In the genomic region with DNA sequence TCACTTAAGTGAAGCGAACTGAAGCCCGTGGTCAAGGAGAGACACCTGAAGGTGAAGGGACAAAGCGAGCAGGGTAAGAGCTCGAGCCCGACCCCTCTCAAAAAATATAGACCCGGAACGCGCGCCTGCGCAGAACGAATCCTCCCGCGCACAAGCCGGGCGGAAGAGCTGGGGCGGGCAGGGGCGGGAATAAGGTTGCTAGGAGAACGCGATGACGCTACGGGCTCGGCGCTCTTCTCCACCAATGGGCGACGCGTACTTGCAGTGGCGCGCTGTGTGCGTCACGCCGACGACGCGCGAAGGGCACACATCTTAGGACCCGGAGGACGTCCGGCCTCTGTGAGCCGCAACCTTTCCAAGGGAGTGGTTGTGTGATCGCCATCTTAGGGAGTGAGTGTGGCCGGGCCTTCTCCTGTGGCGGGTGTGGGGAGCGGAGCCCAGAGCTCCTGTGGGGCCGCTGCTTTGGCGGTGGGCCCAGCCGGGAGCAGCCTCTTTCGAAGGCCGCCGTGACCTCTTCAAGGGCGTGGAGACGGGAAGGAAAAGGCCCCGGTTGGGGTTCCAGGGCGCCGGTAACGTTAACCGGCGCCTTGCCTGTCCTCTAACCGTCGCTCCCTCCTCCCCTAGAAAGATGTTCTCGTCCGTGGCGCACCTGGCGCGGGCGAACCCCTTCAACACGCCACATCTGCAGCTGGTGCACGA, we compare ENCODE assay signal across 1 cellular context.
TF ChIP-seq lines count a peak whose summit lies in the region.

Gene SLC25A3, plus strand, starts transcription at position 336 of the 699 bp plus-strand sequence. Its CDS starts 293 bp downstream, at position 629.

TF ChIP-seq in GM12878, 131 proteins besides CTCF, POLR2A, EP300 and RAD21 (continued from another document and continues in another):
- TF ChIP-seq ZNF687 (IDR thresholded peaks at IDR 0.05) (peak; percentile 44; the same call in 1 of the 2 replicates), CBX5 (IDR thresholded peaks at IDR 0.05; ENCODE audit: low read depth) (no peak), RB1 (IDR thresholded peaks at IDR 0.05; ENCODE audit: borderline replicate concordance) (peak; percentile 78; the same call in 1 of the 2 replicates), TARDBP (IDR thresholded peaks at IDR 0.05; ENCODE audit: borderline replicate concordance) (no peak), MYC (IDR thresholded peaks at IDR 0.05; ENCODE audit: insufficient read depth, insufficient read length, insufficient replicate concordance, low read length, severe bottlenecking) (no peak), KAT2A (conservative IDR thresholded peaks at IDR 0.05; ENCODE audit: control insufficient read depth, low read depth, low read length) (no peak), POLR2AphosphoS5 (IDR thresholded peaks at IDR 0.05; ENCODE audit: low read length) (peak; percentile 99), EZH2 (IDR thresholded peaks at IDR 0.05; ENCODE audit: borderline replicate concordance, control insufficient read depth, low read depth, low read length) (no peak), ZZZ3 (IDR thresholded peaks at IDR 0.05; ENCODE audit: control insufficient read depth, insufficient read length, low read depth) (no peak), RELA (IDR thresholded peaks at IDR 0.05; ENCODE audit: borderline replicate concordance, partially characterized antibody) (no peak), ZSCAN29 (IDR thresholded peaks at IDR 0.05) (no peak), POU2F2 (IDR thresholded peaks at IDR 0.05; ENCODE audit: borderline replicate concordance, low read depth, low read length) (peak; percentile 92), PML (IDR thresholded peaks at IDR 0.05; ENCODE audit: low read length) (peak; percentile 93), BCLAF1 (IDR thresholded peaks at IDR 0.05) (no peak), NR2C1 (IDR thresholded peaks at IDR 0.05) (peak; percentile 57; the same call in 1 of the 2 replicates), RFX5 (IDR thresholded peaks at IDR 0.05; ENCODE audit: low read depth, low read length) (peak; percentile 79), FOXM1 (IDR thresholded peaks at IDR 0.05; ENCODE audit: low read depth, low read length) (no peak), MTA2 (IDR thresholded peaks at IDR 0.05; ENCODE audit: low read depth) (no peak), NRF1 (conservative IDR thresholded peaks at IDR 0.05; ENCODE audit: low read depth, low read length) (peak; percentile 49), GABPA (IDR thresholded peaks at IDR 0.05; ENCODE audit: low read depth) (peak; percentile 61; the same call in 1 of the 2 replicates), MEF2A (IDR thresholded peaks at IDR 0.05; ENCODE audit: insufficient read depth, low read depth, low read length) (no peak), SREBF1 (IDR thresholded peaks at IDR 0.05; ENCODE audit: low read length) (peak; percentile 50; the same call in 1 of the 2 replicates), SP1 (IDR thresholded peaks at IDR 0.05; ENCODE audit: low read depth, low read length) (peak; percentile 93), TBL1XR1 (IDR thresholded peaks at IDR 0.05; ENCODE audit: low read depth, low read length) (no peak), HDGF (IDR thresholded peaks at IDR 0.05) (no peak), STAT1 (conservative IDR thresholded peaks at IDR 0.05) (no peak; the same call in 1 of the 2 replicates)
- TF ChIP-seq, protein P1, sequence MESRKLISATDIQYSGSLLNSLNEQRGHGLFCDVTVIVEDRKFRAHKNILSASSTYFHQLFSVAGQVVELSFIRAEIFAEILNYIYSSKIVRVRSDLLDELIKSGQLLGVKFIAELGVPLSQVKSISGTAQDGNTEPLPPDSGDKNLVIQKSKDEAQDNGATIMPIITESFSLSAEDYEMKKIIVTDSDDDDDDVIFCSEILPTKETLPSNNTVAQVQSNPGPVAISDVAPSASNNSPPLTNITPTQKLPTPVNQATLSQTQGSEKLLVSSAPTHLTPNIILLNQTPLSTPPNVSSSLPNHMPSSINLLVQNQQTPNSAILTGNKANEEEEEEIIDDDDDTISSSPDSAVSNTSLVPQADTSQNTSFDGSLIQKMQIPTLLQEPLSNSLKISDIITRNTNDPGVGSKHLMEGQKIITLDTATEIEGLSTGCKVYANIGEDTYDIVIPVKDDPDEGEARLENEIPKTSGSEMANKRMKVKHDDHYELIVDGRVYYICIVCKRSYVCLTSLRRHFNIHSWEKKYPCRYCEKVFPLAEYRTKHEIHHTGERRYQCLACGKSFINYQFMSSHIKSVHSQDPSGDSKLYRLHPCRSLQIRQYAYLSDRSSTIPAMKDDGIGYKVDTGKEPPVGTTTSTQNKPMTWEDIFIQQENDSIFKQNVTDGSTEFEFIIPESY (IDR thresholded peaks at IDR 0.05): no peak
- TF ChIP-seq, protein P2, sequence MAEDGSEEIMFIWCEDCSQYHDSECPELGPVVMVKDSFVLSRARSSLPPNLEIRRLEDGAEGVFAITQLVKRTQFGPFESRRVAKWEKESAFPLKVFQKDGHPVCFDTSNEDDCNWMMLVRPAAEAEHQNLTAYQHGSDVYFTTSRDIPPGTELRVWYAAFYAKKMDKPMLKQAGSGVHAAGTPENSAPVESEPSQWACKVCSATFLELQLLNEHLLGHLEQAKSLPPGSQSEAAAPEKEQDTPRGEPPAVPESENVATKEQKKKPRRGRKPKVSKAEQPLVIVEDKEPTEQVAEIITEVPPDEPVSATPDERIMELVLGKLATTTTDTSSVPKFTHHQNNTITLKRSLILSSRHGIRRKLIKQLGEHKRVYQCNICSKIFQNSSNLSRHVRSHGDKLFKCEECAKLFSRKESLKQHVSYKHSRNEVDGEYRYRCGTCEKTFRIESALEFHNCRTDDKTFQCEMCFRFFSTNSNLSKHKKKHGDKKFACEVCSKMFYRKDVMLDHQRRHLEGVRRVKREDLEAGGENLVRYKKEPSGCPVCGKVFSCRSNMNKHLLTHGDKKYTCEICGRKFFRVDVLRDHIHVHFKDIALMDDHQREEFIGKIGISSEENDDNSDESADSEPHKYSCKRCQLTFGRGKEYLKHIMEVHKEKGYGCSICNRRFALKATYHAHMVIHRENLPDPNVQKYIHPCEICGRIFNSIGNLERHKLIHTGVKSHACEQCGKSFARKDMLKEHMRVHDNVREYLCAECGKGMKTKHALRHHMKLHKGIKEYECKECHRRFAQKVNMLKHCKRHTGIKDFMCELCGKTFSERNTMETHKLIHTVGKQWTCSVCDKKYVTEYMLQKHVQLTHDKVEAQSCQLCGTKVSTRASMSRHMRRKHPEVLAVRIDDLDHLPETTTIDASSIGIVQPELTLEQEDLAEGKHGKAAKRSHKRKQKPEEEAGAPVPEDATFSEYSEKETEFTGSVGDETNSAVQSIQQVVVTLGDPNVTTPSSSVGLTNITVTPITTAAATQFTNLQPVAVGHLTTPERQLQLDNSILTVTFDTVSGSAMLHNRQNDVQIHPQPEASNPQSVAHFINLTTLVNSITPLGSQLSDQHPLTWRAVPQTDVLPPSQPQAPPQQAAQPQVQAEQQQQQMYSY (CRISPR knock-in tag; IDR thresholded peaks at IDR 0.05): no peak
- TF ChIP-seq, protein P3, sequence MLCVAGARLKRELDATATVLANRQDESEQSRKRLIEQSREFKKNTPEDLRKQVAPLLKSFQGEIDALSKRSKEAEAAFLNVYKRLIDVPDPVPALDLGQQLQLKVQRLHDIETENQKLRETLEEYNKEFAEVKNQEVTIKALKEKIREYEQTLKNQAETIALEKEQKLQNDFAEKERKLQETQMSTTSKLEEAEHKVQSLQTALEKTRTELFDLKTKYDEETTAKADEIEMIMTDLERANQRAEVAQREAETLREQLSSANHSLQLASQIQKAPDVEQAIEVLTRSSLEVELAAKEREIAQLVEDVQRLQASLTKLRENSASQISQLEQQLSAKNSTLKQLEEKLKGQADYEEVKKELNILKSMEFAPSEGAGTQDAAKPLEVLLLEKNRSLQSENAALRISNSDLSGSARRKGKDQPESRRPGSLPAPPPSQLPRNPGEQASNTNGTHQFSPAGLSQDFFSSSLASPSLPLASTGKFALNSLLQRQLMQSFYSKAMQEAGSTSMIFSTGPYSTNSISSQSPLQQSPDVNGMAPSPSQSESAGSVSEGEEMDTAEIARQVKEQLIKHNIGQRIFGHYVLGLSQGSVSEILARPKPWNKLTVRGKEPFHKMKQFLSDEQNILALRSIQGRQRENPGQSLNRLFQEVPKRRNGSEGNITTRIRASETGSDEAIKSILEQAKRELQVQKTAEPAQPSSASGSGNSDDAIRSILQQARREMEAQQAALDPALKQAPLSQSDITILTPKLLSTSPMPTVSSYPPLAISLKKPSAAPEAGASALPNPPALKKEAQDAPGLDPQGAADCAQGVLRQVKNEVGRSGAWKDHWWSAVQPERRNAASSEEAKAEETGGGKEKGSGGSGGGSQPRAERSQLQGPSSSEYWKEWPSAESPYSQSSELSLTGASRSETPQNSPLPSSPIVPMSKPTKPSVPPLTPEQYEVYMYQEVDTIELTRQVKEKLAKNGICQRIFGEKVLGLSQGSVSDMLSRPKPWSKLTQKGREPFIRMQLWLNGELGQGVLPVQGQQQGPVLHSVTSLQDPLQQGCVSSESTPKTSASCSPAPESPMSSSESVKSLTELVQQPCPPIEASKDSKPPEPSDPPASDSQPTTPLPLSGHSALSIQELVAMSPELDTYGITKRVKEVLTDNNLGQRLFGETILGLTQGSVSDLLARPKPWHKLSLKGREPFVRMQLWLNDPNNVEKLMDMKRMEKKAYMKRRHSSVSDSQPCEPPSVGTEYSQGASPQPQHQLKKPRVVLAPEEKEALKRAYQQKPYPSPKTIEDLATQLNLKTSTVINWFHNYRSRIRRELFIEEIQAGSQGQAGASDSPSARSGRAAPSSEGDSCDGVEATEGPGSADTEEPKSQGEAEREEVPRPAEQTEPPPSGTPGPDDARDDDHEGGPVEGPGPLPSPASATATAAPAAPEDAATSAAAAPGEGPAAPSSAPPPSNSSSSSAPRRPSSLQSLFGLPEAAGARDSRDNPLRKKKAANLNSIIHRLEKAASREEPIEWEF (IDR thresholded peaks at IDR 0.05; ENCODE audit: insufficient replicate concordance, low read depth, low read length): no peak
- TF ChIP-seq, protein P4, sequence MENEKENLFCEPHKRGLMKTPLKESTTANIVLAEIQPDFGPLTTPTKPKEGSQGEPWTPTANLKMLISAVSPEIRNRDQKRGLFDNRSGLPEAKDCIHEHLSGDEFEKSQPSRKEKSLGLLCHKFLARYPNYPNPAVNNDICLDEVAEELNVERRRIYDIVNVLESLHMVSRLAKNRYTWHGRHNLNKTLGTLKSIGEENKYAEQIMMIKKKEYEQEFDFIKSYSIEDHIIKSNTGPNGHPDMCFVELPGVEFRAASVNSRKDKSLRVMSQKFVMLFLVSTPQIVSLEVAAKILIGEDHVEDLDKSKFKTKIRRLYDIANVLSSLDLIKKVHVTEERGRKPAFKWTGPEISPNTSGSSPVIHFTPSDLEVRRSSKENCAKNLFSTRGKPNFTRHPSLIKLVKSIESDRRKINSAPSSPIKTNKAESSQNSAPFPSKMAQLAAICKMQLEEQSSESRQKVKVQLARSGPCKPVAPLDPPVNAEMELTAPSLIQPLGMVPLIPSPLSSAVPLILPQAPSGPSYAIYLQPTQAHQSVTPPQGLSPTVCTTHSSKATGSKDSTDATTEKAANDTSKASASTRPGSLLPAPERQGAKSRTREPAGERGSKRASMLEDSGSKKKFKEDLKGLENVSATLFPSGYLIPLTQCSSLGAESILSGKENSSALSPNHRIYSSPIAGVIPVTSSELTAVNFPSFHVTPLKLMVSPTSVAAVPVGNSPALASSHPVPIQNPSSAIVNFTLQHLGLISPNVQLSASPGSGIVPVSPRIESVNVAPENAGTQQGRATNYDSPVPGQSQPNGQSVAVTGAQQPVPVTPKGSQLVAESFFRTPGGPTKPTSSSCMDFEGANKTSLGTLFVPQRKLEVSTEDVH (IDR thresholded peaks at IDR 0.05; ENCODE audit: low read depth, partially characterized antibody): peak; percentile 85
